Comparison of ENCODE assay signal across 1 cellular context in the genomic region with DNA sequence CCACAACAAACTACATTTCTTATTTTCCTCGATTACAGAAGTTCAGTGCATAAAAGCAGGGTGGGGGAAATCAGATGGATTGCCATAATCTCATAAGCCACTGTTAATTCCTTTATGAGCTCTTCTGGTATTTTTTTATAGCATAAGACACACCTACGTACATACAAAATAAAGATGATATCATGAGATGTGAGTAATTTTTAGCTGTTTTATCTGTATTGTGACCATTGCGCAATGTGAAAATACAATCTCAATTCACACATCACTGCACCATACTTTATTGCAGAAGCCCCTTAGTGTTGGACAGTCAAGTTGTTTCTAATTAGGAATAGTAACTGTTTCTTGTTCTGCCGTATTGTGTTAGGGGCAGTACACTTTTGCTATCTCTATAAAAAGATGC.
A peak's percentile ranks its signal among the peaks of the same experiment; 100 is the strongest.
TF ChIP-seq lines count a peak whose summit lies in the region.

No MANE protein-coding gene starts in this region.

TF ChIP-seq in K562, 482 proteins besides CTCF, POLR2A, EP300 and RAD21 (continued from another document):
- TF ChIP-seq, protein P1, sequence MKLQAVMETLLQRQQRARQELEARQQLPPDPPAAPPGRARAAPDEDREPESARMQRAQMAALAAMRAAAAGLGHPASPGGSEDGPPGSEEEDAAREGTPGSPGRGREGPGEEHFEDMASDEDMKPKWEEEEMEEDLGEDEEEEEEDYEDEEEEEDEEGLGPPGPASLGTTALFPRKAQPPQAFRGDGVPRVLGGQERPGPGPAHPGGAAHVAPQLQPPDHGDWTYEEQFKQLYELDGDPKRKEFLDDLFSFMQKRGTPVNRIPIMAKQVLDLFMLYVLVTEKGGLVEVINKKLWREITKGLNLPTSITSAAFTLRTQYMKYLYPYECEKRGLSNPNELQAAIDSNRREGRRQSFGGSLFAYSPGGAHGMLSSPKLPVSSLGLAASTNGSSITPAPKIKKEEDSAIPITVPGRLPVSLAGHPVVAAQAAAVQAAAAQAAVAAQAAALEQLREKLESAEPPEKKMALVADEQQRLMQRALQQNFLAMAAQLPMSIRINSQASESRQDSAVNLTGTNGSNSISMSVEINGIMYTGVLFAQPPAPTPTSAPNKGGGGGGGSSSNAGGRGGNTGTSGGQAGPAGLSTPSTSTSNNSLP (IDR thresholded peaks at IDR 0.05; ENCODE audit: borderline replicate concordance, low read depth, low read length) = no peak
- TF ChIP-seq CEBPB (tag; IDR thresholded peaks at IDR 0.05) = peak; percentile 97
- TF ChIP-seq, protein P2, sequence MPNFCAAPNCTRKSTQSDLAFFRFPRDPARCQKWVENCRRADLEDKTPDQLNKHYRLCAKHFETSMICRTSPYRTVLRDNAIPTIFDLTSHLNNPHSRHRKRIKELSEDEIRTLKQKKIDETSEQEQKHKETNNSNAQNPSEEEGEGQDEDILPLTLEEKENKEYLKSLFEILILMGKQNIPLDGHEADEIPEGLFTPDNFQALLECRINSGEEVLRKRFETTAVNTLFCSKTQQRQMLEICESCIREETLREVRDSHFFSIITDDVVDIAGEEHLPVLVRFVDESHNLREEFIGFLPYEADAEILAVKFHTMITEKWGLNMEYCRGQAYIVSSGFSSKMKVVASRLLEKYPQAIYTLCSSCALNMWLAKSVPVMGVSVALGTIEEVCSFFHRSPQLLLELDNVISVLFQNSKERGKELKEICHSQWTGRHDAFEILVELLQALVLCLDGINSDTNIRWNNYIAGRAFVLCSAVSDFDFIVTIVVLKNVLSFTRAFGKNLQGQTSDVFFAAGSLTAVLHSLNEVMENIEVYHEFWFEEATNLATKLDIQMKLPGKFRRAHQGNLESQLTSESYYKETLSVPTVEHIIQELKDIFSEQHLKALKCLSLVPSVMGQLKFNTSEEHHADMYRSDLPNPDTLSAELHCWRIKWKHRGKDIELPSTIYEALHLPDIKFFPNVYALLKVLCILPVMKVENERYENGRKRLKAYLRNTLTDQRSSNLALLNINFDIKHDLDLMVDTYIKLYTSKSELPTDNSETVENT (CRISPR knock-in tag; IDR thresholded peaks at IDR 0.05) = no peak
- TF ChIP-seq NCOA6 (IDR thresholded peaks at IDR 0.05) = no peak
- TF ChIP-seq, protein P3, sequence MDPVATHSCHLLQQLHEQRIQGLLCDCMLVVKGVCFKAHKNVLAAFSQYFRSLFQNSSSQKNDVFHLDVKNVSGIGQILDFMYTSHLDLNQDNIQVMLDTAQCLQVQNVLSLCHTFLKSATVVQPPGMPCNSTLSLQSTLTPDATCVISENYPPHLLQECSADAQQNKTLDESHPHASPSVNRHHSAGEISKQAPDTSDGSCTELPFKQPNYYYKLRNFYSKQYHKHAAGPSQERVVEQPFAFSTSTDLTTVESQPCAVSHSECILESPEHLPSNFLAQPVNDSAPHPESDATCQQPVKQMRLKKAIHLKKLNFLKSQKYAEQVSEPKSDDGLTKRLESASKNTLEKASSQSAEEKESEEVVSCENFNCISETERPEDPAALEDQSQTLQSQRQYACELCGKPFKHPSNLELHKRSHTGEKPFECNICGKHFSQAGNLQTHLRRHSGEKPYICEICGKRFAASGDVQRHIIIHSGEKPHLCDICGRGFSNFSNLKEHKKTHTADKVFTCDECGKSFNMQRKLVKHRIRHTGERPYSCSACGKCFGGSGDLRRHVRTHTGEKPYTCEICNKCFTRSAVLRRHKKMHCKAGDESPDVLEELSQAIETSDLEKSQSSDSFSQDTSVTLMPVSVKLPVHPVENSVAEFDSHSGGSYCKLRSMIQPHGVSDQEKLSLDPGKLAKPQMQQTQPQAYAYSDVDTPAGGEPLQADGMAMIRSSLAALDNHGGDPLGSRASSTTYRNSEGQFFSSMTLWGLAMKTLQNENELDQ (CRISPR knock-in tag; IDR thresholded peaks at IDR 0.05; ENCODE audit: borderline replicate concordance) = no peak
- TF ChIP-seq EZH2 (IDR thresholded peaks at IDR 0.05; ENCODE audit: borderline replicate concordance, low read depth, low read length) = no peak
- TF ChIP-seq, protein P4, sequence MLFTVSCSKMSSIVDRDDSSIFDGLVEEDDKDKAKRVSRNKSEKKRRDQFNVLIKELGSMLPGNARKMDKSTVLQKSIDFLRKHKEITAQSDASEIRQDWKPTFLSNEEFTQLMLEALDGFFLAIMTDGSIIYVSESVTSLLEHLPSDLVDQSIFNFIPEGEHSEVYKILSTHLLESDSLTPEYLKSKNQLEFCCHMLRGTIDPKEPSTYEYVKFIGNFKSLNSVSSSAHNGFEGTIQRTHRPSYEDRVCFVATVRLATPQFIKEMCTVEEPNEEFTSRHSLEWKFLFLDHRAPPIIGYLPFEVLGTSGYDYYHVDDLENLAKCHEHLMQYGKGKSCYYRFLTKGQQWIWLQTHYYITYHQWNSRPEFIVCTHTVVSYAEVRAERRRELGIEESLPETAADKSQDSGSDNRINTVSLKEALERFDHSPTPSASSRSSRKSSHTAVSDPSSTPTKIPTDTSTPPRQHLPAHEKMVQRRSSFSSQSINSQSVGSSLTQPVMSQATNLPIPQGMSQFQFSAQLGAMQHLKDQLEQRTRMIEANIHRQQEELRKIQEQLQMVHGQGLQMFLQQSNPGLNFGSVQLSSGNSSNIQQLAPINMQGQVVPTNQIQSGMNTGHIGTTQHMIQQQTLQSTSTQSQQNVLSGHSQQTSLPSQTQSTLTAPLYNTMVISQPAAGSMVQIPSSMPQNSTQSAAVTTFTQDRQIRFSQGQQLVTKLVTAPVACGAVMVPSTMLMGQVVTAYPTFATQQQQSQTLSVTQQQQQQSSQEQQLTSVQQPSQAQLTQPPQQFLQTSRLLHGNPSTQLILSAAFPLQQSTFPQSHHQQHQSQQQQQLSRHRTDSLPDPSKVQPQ (CRISPR knock-in tag; IDR thresholded peaks at IDR 0.05; ENCODE audit: borderline replicate concordance) = no peak
- TF ChIP-seq ZNF561 (CRISPR knock-in tag; conservative IDR thresholded peaks at IDR 0.05) = no peak
- TF ChIP-seq RFX1 (IDR thresholded peaks at IDR 0.05) = no peak
- no peak for TF ChIP-seq CEBPG (CRISPR knock-in tag; IDR thresholded peaks at IDR 0.05)
- TF ChIP-seq CEBPG (tag; conservative IDR thresholded peaks at IDR 0.05 in 1 of 2, IDR thresholded peaks at IDR 0.05 in 1 of 2) = peak; percentile 78 to 97
- TF ChIP-seq POLR2AphosphoS5 (IDR thresholded peaks at IDR 0.05; ENCODE audit: control insufficient read depth, insufficient read depth, low read depth, low read length) = no peak
- TF ChIP-seq XRCC5 (IDR thresholded peaks at IDR 0.05; ENCODE audit: low read depth, low read length) = no peak
- no peak for TF ChIP-seq ZBED1 (IDR thresholded peaks at IDR 0.05)
- TF ChIP-seq, protein P5, sequence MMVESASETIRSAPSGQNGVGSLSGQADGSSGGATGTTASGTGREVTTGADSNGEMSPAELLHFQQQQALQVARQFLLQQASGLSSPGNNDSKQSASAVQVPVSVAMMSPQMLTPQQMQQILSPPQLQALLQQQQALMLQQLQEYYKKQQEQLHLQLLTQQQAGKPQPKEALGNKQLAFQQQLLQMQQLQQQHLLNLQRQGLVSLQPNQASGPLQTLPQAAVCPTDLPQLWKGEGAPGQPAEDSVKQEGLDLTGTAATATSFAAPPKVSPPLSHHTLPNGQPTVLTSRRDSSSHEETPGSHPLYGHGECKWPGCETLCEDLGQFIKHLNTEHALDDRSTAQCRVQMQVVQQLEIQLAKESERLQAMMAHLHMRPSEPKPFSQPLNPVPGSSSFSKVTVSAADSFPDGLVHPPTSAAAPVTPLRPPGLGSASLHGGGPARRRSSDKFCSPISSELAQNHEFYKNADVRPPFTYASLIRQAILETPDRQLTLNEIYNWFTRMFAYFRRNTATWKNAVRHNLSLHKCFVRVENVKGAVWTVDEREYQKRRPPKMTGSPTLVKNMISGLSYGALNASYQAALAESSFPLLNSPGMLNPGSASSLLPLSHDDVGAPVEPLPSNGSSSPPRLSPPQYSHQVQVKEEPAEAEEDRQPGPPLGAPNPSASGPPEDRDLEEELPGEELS (CRISPR knock-in tag; IDR thresholded peaks at IDR 0.05; ENCODE audit: borderline replicate concordance) = no peak
- TF ChIP-seq ZBTB8A (IDR thresholded peaks at IDR 0.05; ENCODE audit: partially characterized antibody) = no peak
